Comparison of ENCODE assay signal across 1 cellular context in genomic region chr5:75616286-75616810, GRCh38.
TF ChIP-seq lines count a peak whose summit lies in the region.

No MANE protein-coding gene starts in this region.

TF ChIP-seq in HEK293, 187 proteins besides CTCF, POLR2A, EP300 and RAD21 (continued from another document):
- no peak for TF ChIP-seq PRDM2 (tag by site-specific recombination; IDR thresholded peaks at IDR 0.05; ENCODE audit: borderline replicate concordance)
